Comparison of ENCODE assay signal across 24 cellular contexts in the genomic region with DNA sequence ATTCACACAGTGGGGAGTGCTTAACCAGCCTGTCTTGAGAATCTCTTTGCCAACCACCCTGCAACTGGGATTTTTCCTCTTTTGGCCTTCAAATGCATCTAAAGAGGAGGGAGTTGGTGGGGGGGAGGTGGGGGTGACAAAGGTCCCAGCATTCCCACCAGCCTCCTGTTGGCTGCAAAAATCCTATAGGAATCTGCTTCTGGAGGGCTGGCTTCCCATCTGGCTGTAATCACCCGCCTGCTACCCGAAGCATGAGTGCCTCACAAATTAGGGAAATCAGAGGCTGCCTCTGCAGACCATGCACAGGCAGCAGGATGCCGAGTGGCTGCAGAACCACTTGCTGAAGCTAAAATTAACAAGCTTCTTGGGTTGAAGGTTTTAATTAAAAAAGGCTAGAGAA.
"Had no signal": no experiment of that assay in that cellular context is flagged by ENCODE, and none has a peak within 500 bp of the region (broad histone marks: within the 10 kb centered on the region; RNA-seq: fewer than 3 reads in every experiment).

No MANE protein-coding gene starts in this region.

- H3K4me2 ChIP-seq: smooth muscle cell had no signal

- H3K27me3 ChIP-seq: ovary, right atrium auricular region, right lobe of liver, tibial nerve, uterus had no signal

- H3K4me1 Mint-ChIP-seq: natural killer cell; nephron progenitor cell; stimulated activated memory B cell treated with anti-CD40 and anti-IgM and Interleukin-4, amounts not matched to agents 10 μg/mL and 1 μg/mL and 100 μg/mL, for 72 hours; stimulated activated naive CD8-positive, alpha-beta T cell treated with anti-CD3 and anti-CD28 coated beads, Interleukin-15, amount 100 ng/mL, for 72 hours had no signal

- H3K36me3 ChIP-seq: left ventricle myocardium inferior, ovary, right atrium auricular region, right lobe of liver, tibial nerve, uterus had no signal

- DNase-seq: islet precursor cell; left ventricle myocardium inferior; mesendoderm; naive B cell; natural killer cell; nephron progenitor cell; ovary; right lobe of liver; stimulated activated CD4-positive, alpha-beta T cell treated with anti-CD3 and anti-CD28 coated beads, Interleukin-1b, Interleukin-23, amount 100 ng/mL, for 48 hours; stimulated activated CD4-positive, alpha-beta T cell treated with anti-CD3 and anti-CD28 coated beads, Interleukin-2, amount 100 ng/mL, for 48 hours; stimulated activated CD4-positive, alpha-beta T cell treated with anti-CD3 and anti-CD28 coated beads, Interleukin-4, amount 100 ng/mL, for 4 hours; stimulated activated CD8-positive, alpha-beta memory T cell treated with anti-CD3 and anti-CD28 coated beads, Interleukin-4, amount 100 ng/mL, for 48 hours; stimulated activated naive CD4-positive, alpha-beta T cell treated with Interleukin-2 at 50 U/mL for 16 hours; stimulated activated naive CD8-positive, alpha-beta T cell treated with anti-CD3 and anti-CD28 coated beads, Interleukin-15, amount 100 ng/mL, for 72 hours; substantia nigra; uterus had no signal

- H3K9me3 ChIP-seq: left ventricle myocardium inferior, ovary, right atrium auricular region, right lobe of liver, tibial nerve, uterus had no signal

- H3K27ac Mint-ChIP-seq: mesothelial cell of epicardium; naive B cell; natural killer cell; nephron progenitor cell; progenitor cell of endocrine pancreas; stimulated activated memory B cell treated with anti-CD40 and anti-IgM and Interleukin-4, amounts not matched to agents 10 μg/mL and 1 μg/mL and 100 μg/mL, for 72 hours; stimulated activated naive CD8-positive, alpha-beta T cell treated with anti-CD3 and anti-CD28 coated beads, Interleukin-15, amount 100 ng/mL, for 72 hours; type B pancreatic cell had no signal

- H3K4me1 ChIP-seq: left ventricle myocardium inferior, right atrium auricular region, right lobe of liver, tibial nerve, uterus had no signal

- H3K4me3 Mint-ChIP-seq: mesothelial cell of epicardium; naive B cell; natural killer cell; nephron progenitor cell; stimulated activated memory B cell treated with anti-CD40 and anti-IgM and Interleukin-4, amounts not matched to agents 10 μg/mL and 1 μg/mL and 100 μg/mL, for 72 hours; stimulated activated naive CD8-positive, alpha-beta T cell treated with anti-CD3 and anti-CD28 coated beads, Interleukin-15, amount 100 ng/mL, for 72 hours; type B pancreatic cell had no signal

- ATAC-seq: natural killer cell; right lobe of liver; stimulated activated memory B cell treated with anti-CD40 and anti-IgM and Interleukin-4, amounts not matched to agents 10 μg/mL and 1 μg/mL and 100 μg/mL, for 72 hours; stimulated activated naive CD8-positive, alpha-beta T cell treated with anti-CD3 and anti-CD28 coated beads, Interleukin-15, amount 100 ng/mL, for 72 hours had no signal

- H3K4me3 ChIP-seq: left ventricle myocardium inferior, lung, ovary, right atrium auricular region, right lobe of liver, smooth muscle cell, tibial nerve, uterus had no signal

- H3K9me3 Mint-ChIP-seq: mesothelial cell of epicardium; natural killer cell; nephron progenitor cell; stimulated activated memory B cell treated with anti-CD40 and anti-IgM and Interleukin-4, amounts not matched to agents 10 μg/mL and 1 μg/mL and 100 μg/mL, for 72 hours; type B pancreatic cell had no signal

- H3K36me3 Mint-ChIP-seq: mesothelial cell of epicardium; naive B cell; natural killer cell; stimulated activated memory B cell treated with anti-CD40 and anti-IgM and Interleukin-4, amounts not matched to agents 10 μg/mL and 1 μg/mL and 100 μg/mL, for 72 hours; type B pancreatic cell had no signal

- H3K27ac ChIP-seq: left ventricle myocardium inferior, ovary, right atrium auricular region, right lobe of liver, tibial nerve, uterus had no signal
